23 cellular contexts compared by ENCODE assay signal in the genomic region with DNA sequence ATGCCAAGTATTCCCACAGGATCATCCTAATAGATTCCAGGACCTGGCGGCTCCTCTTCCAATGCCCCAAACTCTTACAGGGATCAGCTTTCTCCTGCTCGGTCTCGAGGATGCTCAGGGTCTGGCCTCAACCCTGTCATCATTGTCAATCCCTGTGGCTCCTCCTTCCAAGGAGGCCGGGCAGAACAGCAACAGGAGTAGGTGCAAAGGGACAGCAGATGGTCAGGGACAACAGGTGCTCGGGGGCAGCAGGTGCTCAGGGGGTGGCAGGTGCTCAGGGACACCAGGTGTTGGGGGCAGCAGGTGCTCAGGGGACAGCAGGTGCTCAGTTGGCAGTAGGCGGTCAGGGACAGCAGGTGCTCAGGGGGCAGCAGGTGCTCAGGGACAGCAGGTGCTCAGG.
"Had no signal": no experiment of that assay in that cellular context is flagged by ENCODE, and none has a peak within 500 bp of the region (broad histone marks: within the 10 kb centered on the region; RNA-seq: fewer than 3 reads in every experiment).

No MANE protein-coding gene starts in this region.

- H3K4me3 ChIP-seq: cardiac muscle cell, sigmoid colon, stomach had no signal

- H3K27ac ChIP-seq: cardiac muscle cell, epithelial cell of prostate, foreskin keratinocyte, sigmoid colon, stomach, VCaP had no signal

- H3K9me3 Mint-ChIP-seq: activated T-helper 1 cell treated with anti-CD3 and anti-CD28 coated beads, Interleukin-12 subunit alpha, Interleukin-12 subunit beta, Interleukin-2, Interleukin-4 antibody, amounts not matched to agents 30 ng/mL and 10 ng/mL and 1 ng/mL, durations not matched to agents 14 hours and 24 hours and 36 hours; effector memory CD8-positive, alpha-beta T cell; mesothelial cell of epicardium; nephron; stimulated activated effector memory CD8-positive, alpha-beta T cell treated with anti-CD3 and anti-CD28 coated beads, Interleukin-12 subunit alpha, Interleukin-12 subunit beta, amount 100 ng/mL, for 72 hours; type B pancreatic cell had no signal

- H3K36me3 ChIP-seq: cardiac muscle cell, sigmoid colon, stomach had no signal

- H3K27ac Mint-ChIP-seq: activated naive CD8-positive, alpha-beta T cell; activated T-helper 1 cell treated with anti-CD3 and anti-CD28 coated beads, Interleukin-12 subunit alpha, Interleukin-12 subunit beta, Interleukin-2, Interleukin-4 antibody, amounts not matched to agents 30 ng/mL and 10 ng/mL and 1 ng/mL, durations not matched to agents 14 hours and 24 hours and 36 hours; effector memory CD8-positive, alpha-beta T cell; mesothelial cell of epicardium; stimulated activated effector memory CD8-positive, alpha-beta T cell treated with anti-CD3 and anti-CD28 coated beads, Interleukin-12 subunit alpha, Interleukin-12 subunit beta, amount 100 ng/mL, for 72 hours; type B pancreatic cell had no signal

- H3K27me3 ChIP-seq: cardiac muscle cell, foreskin keratinocyte, stomach had no signal

- H3K4me3 Mint-ChIP-seq: activated naive CD8-positive, alpha-beta T cell; activated T-helper 1 cell treated with anti-CD3 and anti-CD28 coated beads, Interleukin-12 subunit alpha, Interleukin-12 subunit beta, Interleukin-2, Interleukin-4 antibody, amounts not matched to agents 30 ng/mL and 10 ng/mL and 1 ng/mL, durations not matched to agents 14 hours and 24 hours and 36 hours; effector memory CD8-positive, alpha-beta T cell; mesothelial cell of epicardium; nephron; stimulated activated effector memory CD8-positive, alpha-beta T cell treated with anti-CD3 and anti-CD28 coated beads, Interleukin-12 subunit alpha, Interleukin-12 subunit beta, amount 100 ng/mL, for 72 hours; type B pancreatic cell had no signal

- H3K4me1 ChIP-seq: foreskin keratinocyte, sigmoid colon had no signal

- H3K9me3 ChIP-seq: sigmoid colon, stomach had no signal

- DNase-seq: activated CD4-positive, alpha-beta T cell treated with anti-CD3 and anti-CD28 coated beads for 1 hour; activated CD4-positive, alpha-beta T cell treated with anti-CD3 and anti-CD28 coated beads, Interleukin-2, amount 50 U/mL, for 48 hours; activated gamma-delta T cell treated with Interleukin-2 at 50 U/mL for 16 hours; dermis blood vessel endothelial cell; effector memory CD8-positive, alpha-beta T cell; foreskin keratinocyte; hypothalamus; occipital lobe; posterior cingulate gyrus; sigmoid colon; stimulated activated CD4-positive, alpha-beta T cell treated with anti-CD3 and anti-CD28 coated beads, Interleukin-4, amount 100 ng/mL, for 24 hours; stomach; T-helper 2 cell had no signal

- ATAC-seq: effector memory CD8-positive, alpha-beta T cell; foreskin keratinocyte; left lobe of liver; stimulated activated effector memory CD8-positive, alpha-beta T cell treated with anti-CD3 and anti-CD28 coated beads, Interleukin-12 subunit alpha, Interleukin-12 subunit beta, amount 100 ng/mL, for 72 hours had no signal

- H3K36me3 Mint-ChIP-seq: activated naive CD8-positive, alpha-beta T cell; mesothelial cell of epicardium; stimulated activated effector memory CD8-positive, alpha-beta T cell treated with anti-CD3 and anti-CD28 coated beads, Interleukin-12 subunit alpha, Interleukin-12 subunit beta, amount 100 ng/mL, for 72 hours; type B pancreatic cell had no signal

- H3K4me1 Mint-ChIP-seq: mesothelial cell of epicardium; nephron; stimulated activated effector memory CD8-positive, alpha-beta T cell treated with anti-CD3 and anti-CD28 coated beads, Interleukin-12 subunit alpha, Interleukin-12 subunit beta, amount 100 ng/mL, for 72 hours had no signal
